ENCODE assay signal across 22 cellular contexts in genomic region chr2:120367221-120367620, GRCh38. TPM values are rescaled to one million over a fixed set of nuclear protein-coding genes. Genes with fewer than 3 reads are reported as not detected.
DNase-seq lines count a peak whose midpoint lies in the region; ATAC-seq, FAIRE-seq and TF ChIP-seq lines count a peak whose summit lies in the region.
"Had no signal": no experiment of that assay in that cellular context is flagged by ENCODE, and none has a peak within 500 bp of the region (broad histone marks: within the 10 kb centered on the region; RNA-seq: fewer than 3 reads in every experiment).

No MANE protein-coding gene starts in this region.

- ATAC-seq in PC-3 (no peak), psoas muscle (no peak), T-helper 17 cell (no peak)

- no peaks in the 10 kb centered on the region for H3K9me2 ChIP-seq in PC-3 (replicated peaks; ENCODE audit: low read length)

- no peak for FAIRE-seq in endothelial cell of umbilical vein (lab: Jason Lieb, UNC)
- FAIRE-seq: D721Med had no signal

- no peak for TF ChIP-seq CTCF in PC-3 (conservative IDR thresholded peaks at IDR 0.05; ENCODE audit: low read depth, low read length)
- no peak for TF ChIP-seq CTCF in endothelial cell of umbilical vein (IDR thresholded peaks at IDR 0.05; ENCODE audit: extremely low read depth in 1 of 2, insufficient read depth in 1 of 2, low read depth in 1 of 2, low read length in 2 of 2)
- TF ChIP-seq CTCF in psoas muscle (IDR thresholded peaks at IDR 0.05) = no peak

- TSS peak; percentile 96 for BruUV-seq in PC-3 (replicated peaks; lab: Mats Ljungman, UMichigan)
- no TSS peak for BruUV-seq in endothelial cell of umbilical vein (replicated peaks; lab: Mats Ljungman, UMichigan)

- peaks cover 19 to 78% (median 61%) of the 10 kb centered on the region in 10 experiments for H3K4me1 ChIP-seq in BLaER1 treated with 17β-estradiol and CSF1 and Interleukin-3, amounts not matched to agents 10 nM and 100 nM
- peaks cover 36% of the 10 kb centered on the region for H3K4me1 ChIP-seq in PC-3 (ENCODE audit: insufficient read depth, low read length)
- H3K4me1 ChIP-seq in endothelial cell of umbilical vein (ENCODE audit: control insufficient read depth, extremely low read depth, insufficient read depth, low read length) = peaks cover 8% of the 10 kb centered on the region
- no peaks in the 10 kb centered on the region for H3K4me1 ChIP-seq in psoas muscle
- H3K4me1 ChIP-seq: BE2C had no signal

- H3K9me3 ChIP-seq in BLaER1 treated with 17β-estradiol and CSF1 and Interleukin-3, amounts not matched to agents 10 nM and 100 nM (replicated peaks in 1 of 11) = peaks cover 0 to 6% (median 0%) of the 10 kb centered on the region in 11 experiments; a peak in 1 of 22 replicates
- H3K9me3 ChIP-seq in PC-3 (ENCODE audit: low read length) (no peaks in the 10 kb centered on the region), endothelial cell of umbilical vein (replicated peaks; ENCODE audit: control insufficient read depth, insufficient read depth, low read length) (no peaks in the 10 kb centered on the region), psoas muscle (no peaks in the 10 kb centered on the region), T-helper 17 cell (ENCODE audit: control insufficient read depth, low read length, poor library complexity, severe bottlenecking) (no peaks in the 10 kb centered on the region)
- H3K9me3 ChIP-seq: BE2C, MG63 had no signal

- H3K9ac ChIP-seq in BLaER1 treated with 17β-estradiol and CSF1 and Interleukin-3, amounts not matched to agents 10 nM and 100 nM = peak overlapping the region in 4 of 11 experiments; percentile 0 to 20 (median 14); a peak in 4 of 22 replicates
- H3K9ac ChIP-seq in PC-3 (ENCODE audit: low read length) (peak overlapping the region; percentile 7; the same call in 1 of the 2 replicates), endothelial cell of umbilical vein (replicated peaks; ENCODE audit: extremely low read depth, insufficient read depth, low read length) (no peak overlapping the region)

- H3K27me3 ChIP-seq in BLaER1 treated with 17β-estradiol and CSF1 and Interleukin-3, amounts not matched to agents 10 nM and 100 nM = no peaks in the 10 kb centered on the region
- H3K27me3 ChIP-seq in PC-3 (ENCODE audit: low read length) (no peaks in the 10 kb centered on the region), endothelial cell of umbilical vein (ENCODE audit: control insufficient read depth in 2 of 2, insufficient read depth in 2 of 2, low read length in 2 of 2) (no peaks in the 10 kb centered on the region), psoas muscle (ENCODE audit: insufficient read depth in 3 of 3, low read length in 2 of 3) (no peaks in the 10 kb centered on the region)
- H3K27me3 ChIP-seq: BE2C, MG63 had no signal

- peaks cover 5% of the 10 kb centered on the region for H3F3A ChIP-seq in PC-3 (ENCODE audit: low read length, unreplicated experiment)

- H3K4me2 ChIP-seq in BLaER1 treated with 17β-estradiol and CSF1 and Interleukin-3, amounts not matched to agents 10 nM and 100 nM = peak overlapping the region; percentile 37 to 93 (median 79)
- H3K4me2 ChIP-seq in PC-3 (ENCODE audit: low read length) (peak overlapping the region; percentile 74), endothelial cell of umbilical vein (ENCODE audit: insufficient read depth, low read length) (peak overlapping the region; percentile 0)

- H3K27me3 Mint-ChIP-seq in T-helper 17 cell = peaks cover 40% of the 10 kb centered on the region

- no peak for TF ChIP-seq POLR2A in endothelial cell of umbilical vein (IDR thresholded peaks at IDR 0.05; ENCODE audit: low read depth, low read length)

- no peaks in the 10 kb centered on the region for H3K36me3 ChIP-seq in BLaER1 treated with 17β-estradiol and CSF1 and Interleukin-3, amounts not matched to agents 10 nM and 100 nM
- H3K36me3 ChIP-seq in PC-3 (ENCODE audit: low read depth, low read length) (no peaks in the 10 kb centered on the region), endothelial cell of umbilical vein (ENCODE audit: control insufficient read depth in 2 of 2, extremely low read depth in 1 of 2, insufficient read depth in 2 of 2, low read length in 2 of 2) (no peaks in the 10 kb centered on the region), psoas muscle (ENCODE audit: insufficient read depth in 1 of 2, low read depth in 1 of 2) (no peaks in the 10 kb centered on the region)
- H3K36me3 ChIP-seq: BE2C, MG63 had no signal

- H3K79me2 ChIP-seq in PC-3 (ENCODE audit: low read length) = no peaks in the 10 kb centered on the region
- no peaks in the 10 kb centered on the region for H3K79me2 ChIP-seq in endothelial cell of umbilical vein (ENCODE audit: control insufficient read depth, insufficient read depth, low read length)

- no peaks in the 10 kb centered on the region; a peak in 1 of 22 replicates for H4K20me1 ChIP-seq in BLaER1 treated with 17β-estradiol and CSF1 and Interleukin-3, amounts not matched to agents 10 nM and 100 nM
- no peaks in the 10 kb centered on the region for H4K20me1 ChIP-seq in PC-3 (ENCODE audit: low read length)
- H4K20me1 ChIP-seq in endothelial cell of umbilical vein (replicated peaks; ENCODE audit: control insufficient read depth, extremely low read depth, insufficient read depth, low read length) = no peaks in the 10 kb centered on the region

- POLR2A ChIA-PET in PC-3 (lab: Charles Lee; ENCODE audit: unreplicated experiment) (interaction anchor here (0.6 to 1.0 kb wide), 2 partner anchors 30 to 33 kb away, joined by 3 to 12 read pairs; no protein-coding TSS in a partner anchor), endothelial cell of umbilical vein (lab: Charles Lee) (no interaction called here)

- peak overlapping the region in 4 of 11 experiments; percentile 5 to 38 (median 10); a peak in 5 of 22 replicates for H3K27ac ChIP-seq in BLaER1 treated with 17β-estradiol and CSF1 and Interleukin-3, amounts not matched to agents 10 nM and 100 nM
- peak overlapping the region; percentile 81 for H3K27ac ChIP-seq in PC-3 (ENCODE audit: low read length)
- no peak overlapping the region for H3K27ac ChIP-seq in endothelial cell of umbilical vein (ENCODE audit: insufficient read depth, low read depth, low read length)
- H3K27ac ChIP-seq in psoas muscle = no peak overlapping the region

- dilution Hi-C loops in endothelial cell of umbilical vein (cut with MboI; ENCODE audit: extremely low pct_ligation_motif_present, low sequenced_read_pairs) = no loop called here

- H3K4me1 Mint-ChIP-seq in T-helper 17 cell = no peaks in the 10 kb centered on the region
- H3K4me1 Mint-ChIP-seq: CD4-positive, CD25-positive, alpha-beta regulatory T cell had no signal

- 86 to 94% (median 90%) methylated on average over 8 of the region's 8 CpGs for WGBS in psoas muscle, 3 donors

- no peak overlapping the region for H3K27ac Mint-ChIP-seq in T-helper 17 cell
- H3K27ac Mint-ChIP-seq: CD4-positive, CD25-positive, alpha-beta regulatory T cell had no signal

- no peaks in the 10 kb centered on the region for H3K9me1 ChIP-seq in endothelial cell of umbilical vein (replicated peaks; ENCODE audit: control insufficient read depth, extremely low read depth, insufficient read depth, low read length)

- DNase-seq in PC-3 (peak; percentile 21), endothelial cell of umbilical vein (ENCODE audit: low read depth, low spot score) (no peak), psoas muscle (peak; percentile 4 to 36), NCI-H510A treated with DMSO at 0.1 percent for 48 hours (lab: John Stamatoyannopoulos, UW) (no peak), T-helper 17 cell (no peak), NCI-H69 (lab: John Stamatoyannopoulos, UW) (no peak)
- DNase-seq: BE2C; CD4-positive, CD25-positive, alpha-beta regulatory T cell; KBM-7; NCI-H1105 treated with DMSO at 0.1 percent for 48 hours; NCI-H146; NCI-H1930; NCI-H2107; NCI-H524 treated with DMSO at 0.1 percent for 48 hours; NCI-H82; NK-92 treated with Interleukin-12 subunit alpha and Interleukin-12 subunit beta, amount 100 ng/mL, for 24 hours; RPMI8226; SIG-M5 had no signal

- peak overlapping the region; percentile 23; the same call in 1 of the 2 replicates for H2AFZ ChIP-seq in PC-3 (ENCODE audit: low read length)
- H2AFZ ChIP-seq in endothelial cell of umbilical vein (ENCODE audit: low read depth, low read length) = no peak overlapping the region

- no peaks in the 10 kb centered on the region for H3K36me3 Mint-ChIP-seq in T-helper 17 cell (ENCODE audit: low read depth)
- H3K36me3 Mint-ChIP-seq: CD4-positive, CD25-positive, alpha-beta regulatory T cell had no signal

- H3K4me3 ChIP-seq in BLaER1 treated with 17β-estradiol and CSF1 and Interleukin-3, amounts not matched to agents 10 nM and 100 nM = peak overlapping the region in 1 of 10 experiments; percentile 33; a peak in 2 of 20 replicates
- H3K4me3 ChIP-seq in PC-3 (ENCODE audit: low read length) (peak overlapping the region; percentile 42; the same call in 1 of the 2 replicates), endothelial cell of umbilical vein (replicated peaks in 1 of 3; ENCODE audit: insufficient read depth in 1 of 3, low read depth in 1 of 3, low read length in 3 of 3) (no peak overlapping the region), psoas muscle (no peak overlapping the region)
- H3K4me3 ChIP-seq: MG63 had no signal

- H3K4me3 Mint-ChIP-seq in T-helper 17 cell = no peak overlapping the region
- H3K4me3 Mint-ChIP-seq: CD4-positive, CD25-positive, alpha-beta regulatory T cell had no signal

- CTCF ChIA-PET in PC-3 (lab: Charles Lee) (interaction anchor here (0.8 to 1.2 kb wide), 3 partner anchors 24 to 186 kb away, joined by 3 to 5 read pairs (median 4); no protein-coding TSS in a partner anchor), endothelial cell of umbilical vein (lab: Charles Lee) (interaction anchor here (1.0 kb wide), 1 partner anchor 313 kb away, joined by 7 read pairs; no protein-coding TSS in a partner anchor)

- intact Hi-C loops in PC-3 (cut with micrococcal nuclease) (loop anchor here (1.0 kb wide), 1 partner anchor 30 kb away; no protein-coding TSS in a partner anchor), endothelial cell of umbilical vein (cut with micrococcal nuclease) (no loop called here), psoas muscle (cut with DNase I) (no loop called here)

TF ChIP-seq in endothelial cell of umbilical vein, 7 proteins besides CTCF, POLR2A, EP300 and RAD21 (continues in another document):
- TF ChIP-seq FOS (IDR thresholded peaks at IDR 0.05; ENCODE audit: borderline replicate concordance, insufficient read depth, low read length) = no peak

RNA-seq across cellular contexts. Expression of gene INHBB, which starts 21.3 kb away (rescaled TPM):
- total RNA-seq in PC-3 (2014; rRNA removed) = 223 and 269 TPM in 2 replicates
- 0.67 and 1.8 TPM in 2 replicates for total RNA-seq in endothelial cell of umbilical vein
- 0.03 and 0.11 TPM in 2 replicates for polyA plus RNA-seq in endothelial cell of umbilical vein
- 0.04 and 0.08 TPM in 2 replicates for polyA plus RNA-seq in endothelial cell of umbilical vein (2011; cell fraction: cytosol; rRNA removed)
- polyA plus RNA-seq in endothelial cell of umbilical vein (2011; cell fraction: nucleus; rRNA removed) = 0.54 and 0.62 TPM in 2 replicates
- polyA plus RNA-seq in endothelial cell of umbilical vein (2012) = 0.11 TPM in 1 of 2 replicates, not detected in the other
- polyA minus RNA-seq in endothelial cell of umbilical vein = 0.04 TPM in 1 of 2 replicates, not detected in the other
- polyA minus RNA-seq in endothelial cell of umbilical vein (2011; cell fraction: cytosol; rRNA and poly(A)+ RNA removed) = not detected
- 0.29 and 0.38 TPM in 2 replicates for polyA minus RNA-seq in endothelial cell of umbilical vein (2011; cell fraction: nucleus; rRNA and poly(A)+ RNA removed)
- total RNA-seq in psoas muscle = 10 to 100 TPM in 2 of 4 donors, 1 to 10 TPM in 2; 2.9 to 19.3 (median 11.0) TPM
- 10 to 100 TPM in 2 of 3 donors, 1 to 10 TPM in 1; 7.4 to 20.0 (median 13.4) TPM for polyA plus RNA-seq in psoas muscle
- not detected for total RNA-seq in T-helper 17 cell
- total RNA-seq: CD4-positive, CD25-positive, alpha-beta regulatory T cell; T-helper 2 cell treated with Interferon-gamma antibody and Interleukin-4, amounts not matched to agents 100 ng/mL and 5 ng/mL, for 36 hours had no signal
- polyA plus RNA-seq: CD4-positive, CD25-positive, alpha-beta regulatory T cell had no signal

Comparison
In these comparisons a context has a peak if more than half of its experiments do, and no peak if none do; other contexts are left out.
1. H3K4me2 ChIP-seq: peak in every context shown above with its lines; median percentile 79 in BLaER1 treated with 17β-estradiol and CSF1 and Interleukin-3, amounts not matched to agents 10 nM and 100 nM; 74 in PC-3; 0 in endothelial cell of umbilical vein.
2. DNase-seq: peak in PC-3 (single experiment) and psoas muscle (2 of 2); none in endothelial cell of umbilical vein (single experiment), NCI-H510A treated with DMSO at 0.1 percent for 48 hours (single experiment), T-helper 17 cell (0 of 3) and NCI-H69 (single experiment).
3. RNA of gene INHBB, which starts 21.3 kb away (total RNA-seq): 223 to 269 TPM in PC-3; 2.9 to 19.3 TPM in psoas muscle, 0.67 to 1.8 TPM in endothelial cell of umbilical vein and not detected in T-helper 17 cell; every median in the first group is over 10 times any median in the second.